ENCODE assay signal across 18 cellular contexts in the genomic region with DNA sequence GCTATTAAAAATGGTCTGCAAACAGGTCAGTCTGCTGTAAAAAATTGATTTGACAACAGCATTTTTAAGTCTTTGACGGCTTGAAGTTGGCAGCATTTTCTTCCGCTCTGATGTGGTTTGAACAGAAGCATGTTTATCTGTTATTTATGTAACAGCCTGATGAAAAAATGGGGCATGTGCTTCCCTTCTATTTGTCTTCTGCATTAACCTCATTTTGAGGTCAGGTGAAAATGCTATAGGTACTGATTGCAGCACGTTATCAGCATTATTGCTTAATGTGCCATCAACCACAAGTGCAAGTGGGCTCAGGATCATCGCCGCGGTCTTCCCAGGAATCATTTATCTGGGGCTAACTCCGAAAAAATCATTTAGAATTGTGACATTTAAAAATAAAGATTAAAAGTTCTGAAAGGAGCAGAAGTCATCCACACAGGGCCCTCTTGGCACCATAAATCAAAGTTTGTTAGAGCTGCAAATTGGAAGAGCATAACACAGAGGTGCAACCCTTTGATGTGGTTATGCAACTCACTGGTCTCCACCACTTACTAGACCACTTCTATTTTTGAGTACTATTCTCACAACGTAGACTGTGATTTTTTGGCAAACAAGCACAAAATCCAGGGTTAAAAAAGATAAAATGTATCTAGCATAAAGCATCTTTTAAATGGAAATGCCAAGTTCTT.
DNase-seq lines count a peak whose midpoint lies in the region; ATAC-seq, FAIRE-seq and TF ChIP-seq lines count a peak whose summit lies in the region.
"Had no signal": no experiment of that assay in that cellular context is flagged by ENCODE, and none has a peak within 500 bp of the region (broad histone marks: within the 10 kb centered on the region; RNA-seq: fewer than 3 reads in every experiment).

No MANE protein-coding gene starts in this region.

- FAIRE-seq in astrocyte (lab: Jason Lieb, UNC): no peak

- no peak overlapping the region for H3K4me3 Mint-ChIP-seq in astrocyte (ENCODE audit: unreplicated experiment)
- H3K4me3 Mint-ChIP-seq in activated CD4-positive, alpha-beta memory T cell treated with anti-CD3 and anti-CD28 coated beads for 36 hours: no peak overlapping the region
- H3K4me3 Mint-ChIP-seq: IgD-negative memory B cell had no signal

- CTCF ChIA-PET in activated CD4-positive, alpha-beta memory T cell treated with anti-CD3 and anti-CD28 coated beads for 36 hours (lab: Charles Lee): no interaction called here

- no peaks in the 10 kb centered on the region for H3K9me3 Mint-ChIP-seq in astrocyte (ENCODE audit: unreplicated experiment)
- no peaks in the 10 kb centered on the region for H3K9me3 Mint-ChIP-seq in activated CD4-positive, alpha-beta memory T cell treated with anti-CD3 and anti-CD28 coated beads for 36 hours
- H3K9me3 Mint-ChIP-seq: IgD-negative memory B cell had no signal

- H3K4me2 ChIP-seq in astrocyte (ENCODE audit: low read length): peak overlapping the region; percentile 4

- H3K27me3 ChIP-seq in astrocyte (ENCODE audit: insufficient read depth, low read length): no peaks in the 10 kb centered on the region
- H3K27me3 ChIP-seq: ascending aorta, ovary had no signal

- no peaks in the 10 kb centered on the region for H3K9me3 ChIP-seq in astrocyte (ENCODE audit: insufficient read depth, low read depth, low read length)
- H3K9me3 ChIP-seq: ascending aorta, ovary had no signal

- H3K36me3 ChIP-seq in astrocyte (ENCODE audit: insufficient read depth, low read length): no peaks in the 10 kb centered on the region
- H3K36me3 ChIP-seq: ascending aorta, ovary had no signal

- POLR2A ChIA-PET in activated CD4-positive, alpha-beta memory T cell treated with anti-CD3 and anti-CD28 coated beads for 36 hours (lab: Charles Lee): no interaction called here

- no peaks in the 10 kb centered on the region for H4K20me1 ChIP-seq in astrocyte (ENCODE audit: insufficient read depth, low read length)

- H2AFZ ChIP-seq in astrocyte (ENCODE audit: low read depth, low read length): no peak overlapping the region

- no peaks in the 10 kb centered on the region for H3K27me3 Mint-ChIP-seq in astrocyte (ENCODE audit: low read depth, unreplicated experiment)
- H3K27me3 Mint-ChIP-seq in activated CD4-positive, alpha-beta memory T cell treated with anti-CD3 and anti-CD28 coated beads for 36 hours: no peaks in the 10 kb centered on the region

- H3K9ac ChIP-seq in astrocyte (ENCODE audit: low read length): no peak overlapping the region

- peak; percentile 16 for DNase-seq in Jurkat, Clone E6-1 (ENCODE audit: low read depth, low spot score)
- DNase-seq in astrocyte (ENCODE audit: low read depth): peak; percentile 97
- DNase-seq in renal cortical epithelial cell (ENCODE audit: low read depth): peak; percentile 71
- DNase-seq in activated CD4-positive, alpha-beta memory T cell treated with anti-CD3 and anti-CD28 coated beads for 36 hours: no peak
- DNase-seq: activated CD8-positive, alpha-beta memory T cell treated with anti-CD3 and anti-CD28 coated beads for 24 hours; dorsolateral prefrontal cortex; hippocampal formation; NCI-H1417 treated with DMSO at 0.1 percent for 48 hours; NCI-H446 treated with DMSO at 0.1 percent for 48 hours; OCI-M1; ovary; stimulated activated CD4-positive, alpha-beta T cell treated with anti-CD3 and anti-CD28 coated beads, Interleukin-12 subunit alpha, Interleukin-12 subunit beta, amount 100 ng/mL, for 4 hours had no signal

- H3K4me1 ChIP-seq in astrocyte (ENCODE audit: insufficient read depth, low read length): peaks cover 29% of the 10 kb centered on the region

- H3K36me3 Mint-ChIP-seq in astrocyte (ENCODE audit: low read depth, unreplicated experiment): no peaks in the 10 kb centered on the region
- H3K36me3 Mint-ChIP-seq in activated CD4-positive, alpha-beta memory T cell treated with anti-CD3 and anti-CD28 coated beads for 36 hours: no peaks in the 10 kb centered on the region
- H3K36me3 Mint-ChIP-seq: IgD-negative memory B cell had no signal

- no peaks in the 10 kb centered on the region for H3K79me2 ChIP-seq in astrocyte (ENCODE audit: insufficient read depth, low read length)

- no peak for TF ChIP-seq CTCF in astrocyte (IDR thresholded peaks at IDR 0.05; ENCODE audit: insufficient read depth, low read depth, low read length)

- ATAC-seq in GM19351 (IDR thresholded peaks at IDR 0.05; ENCODE audit: unreplicated experiment) (peak; percentile 79), HG02981 (IDR thresholded peaks at IDR 0.05; ENCODE audit: unreplicated experiment) (no peak)
- ATAC-seq in activated CD4-positive, CD25-positive, alpha-beta regulatory T cell treated with anti-CD3 and anti-CD28 coated beads, Interleukin-2, amount 50 U/mL, for 24 hours: no peak

- H3K4me1 Mint-ChIP-seq in astrocyte (ENCODE audit: low read depth, unreplicated experiment): peaks cover 25% of the 10 kb centered on the region
- peaks cover 29% of the 10 kb centered on the region for H3K4me1 Mint-ChIP-seq in activated CD4-positive, alpha-beta memory T cell treated with anti-CD3 and anti-CD28 coated beads for 36 hours (ENCODE audit: low read depth)

- intact Hi-C loops in activated CD4-positive, alpha-beta memory T cell treated with anti-CD3 and anti-CD28 coated beads for 36 hours (cut with micrococcal nuclease): loop anchor here (5.0 kb wide), 3 partner anchors 82 to 983 kb away; a partner anchor contains a TSS

- no peak overlapping the region for H3K27ac Mint-ChIP-seq in astrocyte (ENCODE audit: unreplicated experiment)
- no peak overlapping the region for H3K27ac Mint-ChIP-seq in activated CD4-positive, alpha-beta memory T cell treated with anti-CD3 and anti-CD28 coated beads for 36 hours
- H3K27ac Mint-ChIP-seq: IgD-negative memory B cell had no signal

- H3K27ac ChIP-seq in astrocyte (ENCODE audit: low read depth, low read length): peak overlapping the region; percentile 95
- H3K27ac ChIP-seq: ascending aorta, dorsolateral prefrontal cortex, ovary, VCaP had no signal

- H3K4me3 ChIP-seq in Jurkat, Clone E6-1 (ENCODE audit: low read length): no peak overlapping the region
- no peak overlapping the region for H3K4me3 ChIP-seq in astrocyte (ENCODE audit: insufficient read depth, low read depth, low read length)
- H3K4me3 ChIP-seq: ascending aorta, dorsolateral prefrontal cortex, ovary had no signal
